ENCODE assay signal across 8 cellular contexts in genomic region chr4:44448548-44449443, GRCh38. TPM values are rescaled to one million over a fixed set of nuclear protein-coding genes. Genes with fewer than 3 reads are reported as not detected.
DNase-seq lines count a peak whose midpoint lies in the region; ATAC-seq and TF ChIP-seq lines count a peak whose summit lies in the region.

Gene KCTD8, minus strand, starts transcription at chr4:44448809.

- H3K79me2 ChIP-seq in PC-9 (ENCODE audit: low read depth), result no peaks in the 10 kb centered on the region

- peaks cover 4 to 8% of the 10 kb centered on the region in 2 donors for H3K36me3 Mint-ChIP-seq in activated naive CD4-positive, alpha-beta T cell treated with anti-CD3 and anti-CD28 coated beads, Interleukin-2, amount 50 U/mL, for 72 hours

- no peak within 1 kb of the TSS for H3K27ac Mint-ChIP-seq in activated naive CD4-positive, alpha-beta T cell treated with anti-CD3 and anti-CD28 coated beads, Interleukin-2, amount 50 U/mL, for 72 hours

- no peaks in the 10 kb centered on the region for H4K20me1 ChIP-seq in PC-9 (ENCODE audit: insufficient read depth)

- H2BK15ac ChIP-seq in neuronal stem cell (ENCODE audit: low read length), result no peak within 1 kb of the TSS

- no peaks in the 10 kb centered on the region for H3K9me3 Mint-ChIP-seq in activated naive CD4-positive, alpha-beta T cell treated with anti-CD3 and anti-CD28 coated beads, Interleukin-2, amount 50 U/mL, for 72 hours

- no CpG with 5 or more reads among the region's 71 CpGs for WGBS in neuronal stem cell (ENCODE audit: extremely low coverage in 2 of 2, insufficient read length in 2 of 2, insufficient replicate concordance in 1 of 2), 2 donors
- WGBS in thymus, result 2% methylated on average over 71 of the region's 71 CpGs

- H3F3A ChIP-seq in PC-9 (ENCODE audit: insufficient read depth, low read depth), result no peaks in the 10 kb centered on the region

- peak within 1 kb of the TSS; percentile 35; the same call in 1 of the 2 replicates for H3K4me3 ChIP-seq in PC-9
- H3K4me3 ChIP-seq in neuronal stem cell (ENCODE audit: low read length in 2 of 2), result peak within 1 kb of the TSS; percentile 21 to 75
- peak within 1 kb of the TSS; percentile 33 for H3K4me3 ChIP-seq in thymus (ENCODE audit: low read length)

- no peak within 1 kb of the TSS for H4K91ac ChIP-seq in neuronal stem cell (ENCODE audit: low read depth, low read length, poor library complexity)

- H4K8ac ChIP-seq in neuronal stem cell (ENCODE audit: low read depth, low read length), result no peak within 1 kb of the TSS

- intact Hi-C loops in PC-9 (cut with micrococcal nuclease; ENCODE audit: unreplicated experiment), result no loop called here

- no peak within 1 kb of the TSS for H2BK120ac ChIP-seq in neuronal stem cell (ENCODE audit: low read depth, low read length)

- H3K4me1 ChIP-seq in PC-9 (replicated peaks; ENCODE audit: insufficient read depth) (no peaks in the 10 kb centered on the region), neuronal stem cell (ENCODE audit: control insufficient read depth in 2 of 2, insufficient read depth in 1 of 2, low read depth in 1 of 2, low read length in 2 of 2) (peaks cover 0 to 4% of the 10 kb centered on the region in 2 donors), thymus (ENCODE audit: control insufficient read depth, insufficient read depth, low read length) (no peaks in the 10 kb centered on the region)

- H3K4me2 ChIP-seq in PC-9 (peak within 1 kb of the TSS; percentile 61), neuronal stem cell (ENCODE audit: insufficient read depth, low read length, poor library complexity, severe bottlenecking) (peak within 1 kb of the TSS; percentile 93)

- H3K9ac ChIP-seq in neuronal stem cell (ENCODE audit: low read depth, low read length, poor library complexity), result peak within 1 kb of the TSS; percentile 74

- peak; percentile 81 for DNase-seq in DMS153 (lab: John Stamatoyannopoulos, UW)
- peak in 73 of 76 experiments; percentile 10 to 82 (median 68) for DNase-seq in HUDEP-2 (lab: John Stamatoyannopoulos, UW; ENCODE audit: unreplicated experiment in 76 of 76)
- DNase-seq in PC-9, result peak in 1 of 2 experiments; percentile 27
- DNase-seq in activated naive CD4-positive, alpha-beta T cell treated with anti-CD3 and anti-CD28 coated beads, Interleukin-2, amount 50 U/mL, for 72 hours (ENCODE audit: low spot score in 2 of 2), result peak; percentile 54 to 72
- DNase-seq in glomerular visceral epithelial cell (ENCODE audit: extremely low spot score), result peak; percentile 42
- DNase-seq in neuronal stem cell (ENCODE audit: low spot score), result peak; percentile 93

- H2AFZ ChIP-seq in PC-9 (peak within 1 kb of the TSS; percentile 74), neuronal stem cell (ENCODE audit: low read length) (peak within 1 kb of the TSS; percentile 94)

- no peak within 1 kb of the TSS for H2AK5ac ChIP-seq in neuronal stem cell (ENCODE audit: low read depth, low read length)

- H2BK5ac ChIP-seq in neuronal stem cell (ENCODE audit: low read length), result no peak within 1 kb of the TSS

- no TSS peak for BruUV-seq in PC-9 (replicated peaks; lab: Mats Ljungman, UMichigan)

- H2BK12ac ChIP-seq in neuronal stem cell (ENCODE audit: low read length), result peak within 1 kb of the TSS; percentile 31

- H3K9me3 ChIP-seq in PC-9 (ENCODE audit: insufficient read depth, low read depth), result no peaks in the 10 kb centered on the region
- no peaks in the 10 kb centered on the region for H3K9me3 ChIP-seq in neuronal stem cell (replicated peaks in 1 of 2; ENCODE audit: control insufficient read depth in 2 of 2, insufficient read depth in 1 of 2, low read depth in 1 of 2, low read length in 2 of 2)
- no peaks in the 10 kb centered on the region for H3K9me3 ChIP-seq in thymus (ENCODE audit: control insufficient read depth)

- H3K14ac ChIP-seq in neuronal stem cell (ENCODE audit: low read length), result no peak within 1 kb of the TSS

- no peaks in the 10 kb centered on the region for H3K9me2 ChIP-seq in PC-9 (ENCODE audit: insufficient read depth)

- H3K36me3 ChIP-seq in PC-9 (ENCODE audit: low read depth) (no peaks in the 10 kb centered on the region), neuronal stem cell (replicated peaks in 1 of 2; ENCODE audit: control insufficient read depth in 2 of 2, insufficient read depth in 2 of 2, low read length in 2 of 2) (no peaks in the 10 kb centered on the region), thymus (ENCODE audit: control insufficient read depth, insufficient read depth) (no peaks in the 10 kb centered on the region)

- POLR2A ChIA-PET in PC-9 (lab: Charles Lee; ENCODE audit: unreplicated experiment), result no interaction called here

- H3K79me1 ChIP-seq in neuronal stem cell (ENCODE audit: low read depth, low read length), result no peaks in the 10 kb centered on the region

- CTCF ChIA-PET in PC-9 (lab: Charles Lee), result no interaction called here

- H3K4ac ChIP-seq in neuronal stem cell (ENCODE audit: low read length), result no peak within 1 kb of the TSS

- H3K27ac ChIP-seq in PC-9 (no peak within 1 kb of the TSS), neuronal stem cell (replicated peaks; ENCODE audit: low read length) (no peak within 1 kb of the TSS), thymus (ENCODE audit: low read depth) (no peak within 1 kb of the TSS)

- peak within 1 kb of the TSS; percentile 86 for H3K23ac ChIP-seq in neuronal stem cell (ENCODE audit: low read depth, low read length, poor library complexity)

- H3K27me3 ChIP-seq in PC-9 (ENCODE audit: insufficient read depth, low read depth) (0 out of 2 replicates have a peak, but pooled peaks cover 3% of the 10 kb centered on the region), neuronal stem cell (ENCODE audit: control insufficient read depth in 3 of 3, insufficient read depth in 3 of 3, low read depth in 1 of 3, low read length in 3 of 3) (peaks cover 9 to 70% (median 26%) of the 10 kb centered on the region in 3 experiments), thymus (ENCODE audit: control insufficient read depth, insufficient read depth) (peaks cover 38% of the 10 kb centered on the region)

- peak within 1 kb of the TSS; percentile 74 for H3K18ac ChIP-seq in neuronal stem cell (ENCODE audit: low read length)

- peak; percentile 61 for TF ChIP-seq CTCF in PC-9 (conservative IDR thresholded peaks at IDR 0.05)

- peak; percentile 87 for ATAC-seq in GM21447 (IDR thresholded peaks at IDR 0.05; ENCODE audit: unreplicated experiment)
- peak; percentile 52 to 93 for ATAC-seq in activated naive CD4-positive, alpha-beta T cell treated with anti-CD3 and anti-CD28 coated beads, Interleukin-2, amount 50 U/mL, for 72 hours

RNA-seq across cellular contexts. Expression of gene KCTD8, which starts in this region (rescaled TPM):
- not detected in 2 replicates for total RNA-seq in PC-9 (2021)
- not detected for total RNA-seq in activated naive CD4-positive, alpha-beta T cell treated with anti-CD3 and anti-CD28 coated beads, Interleukin-2, amount 50 U/mL, for 72 hours
- polyA plus RNA-seq in neuronal stem cell (2013, experiment 1 of 2), result 0.06 TPM
- polyA plus RNA-seq in neuronal stem cell (2013, experiment 2 of 2), result 0.11 TPM
- 0.05 TPM for polyA plus RNA-seq in thymus

Comparison
In these comparisons a context has a peak if more than half of its experiments do, and no peak if none do; other contexts are left out.
1. Peak in DNase-seq and ATAC-seq in activated naive CD4-positive, alpha-beta T cell treated with anti-CD3 and anti-CD28 coated beads, Interleukin-2, amount 50 U/mL, for 72 hours; RNA of the gene not detected or under 1 TPM.